ENCODE assay signal across 7 cellular contexts in the genomic region with DNA sequence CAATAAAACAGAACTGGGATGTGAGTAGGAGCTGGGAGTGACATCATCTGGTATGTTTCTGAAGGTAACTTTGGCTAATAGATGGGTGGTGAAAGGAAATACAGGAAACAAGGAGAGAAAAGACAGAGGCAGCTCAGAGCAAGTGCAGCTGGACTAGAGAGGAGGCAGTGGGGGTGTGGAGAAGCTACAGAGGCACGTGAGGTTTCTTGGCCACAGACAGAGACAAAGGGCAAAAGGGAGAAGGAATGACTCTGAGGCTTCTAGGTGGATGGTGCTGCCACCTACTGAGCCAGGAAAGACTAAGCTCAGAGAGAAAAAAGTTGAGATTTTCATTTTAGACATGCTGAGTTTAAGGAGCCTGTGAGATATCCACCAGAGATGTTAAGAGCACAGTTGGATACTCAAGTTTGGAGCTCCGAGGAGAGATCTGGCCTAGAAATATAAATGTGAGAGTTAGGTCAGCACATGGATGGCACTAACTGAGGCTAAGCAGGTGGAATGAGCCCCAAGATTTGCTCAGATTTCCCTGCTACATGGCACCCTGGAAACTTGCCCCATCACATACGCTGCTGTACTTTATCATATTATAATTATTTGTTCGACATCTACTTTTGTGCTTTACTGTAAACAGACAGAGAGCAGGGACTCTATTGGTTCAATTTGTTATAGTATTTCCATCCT.
DNase-seq lines count a peak whose midpoint lies in the region; ATAC-seq and FAIRE-seq lines count a peak whose summit lies in the region.

No MANE protein-coding gene starts in this region.

- no peak overlapping the region for H3K27ac ChIP-seq in small intestine (ENCODE audit: low read depth in 1 of 2, low read length in 1 of 2)

- FAIRE-seq in small intestine (lab: Jason Lieb, UNC), result no peak

- 43 to 63% (median 53%) methylated on average over 4 of the region's 4 CpGs for WGBS in small intestine, 3 donors

- ATAC-seq in GM21360 (IDR thresholded peaks at IDR 0.05; ENCODE audit: unreplicated experiment), result peak; percentile 95

- H3K9me3 ChIP-seq in small intestine (ENCODE audit: control insufficient read depth, low read depth), result no peaks in the 10 kb centered on the region

- H3K27me3 ChIP-seq in small intestine (ENCODE audit: control insufficient read depth in 2 of 2, insufficient read depth in 2 of 2, low read length in 2 of 2), result no peaks in the 10 kb centered on the region

- H3K4me1 ChIP-seq in small intestine (ENCODE audit: control insufficient read depth in 2 of 2, insufficient read depth in 1 of 2, low read depth in 1 of 2, low read length in 1 of 2), result no peaks in the 10 kb centered on the region

- H3K36me3 ChIP-seq in small intestine (ENCODE audit: control insufficient read depth in 2 of 2, insufficient read depth in 2 of 2, low read length in 2 of 2), result no peaks in the 10 kb centered on the region

- DNase-seq in GM03348 (ENCODE audit: low spot score), result peak; percentile 79
- peak; percentile 47 for DNase-seq in HuH-7 (ENCODE audit: low spot score)
- peak; percentile 65 for DNase-seq in SKM-1 treated with dmso at 0.1 percent for 144 hours (lab: John Stamatoyannopoulos, UW; ENCODE audit: unreplicated experiment)
- peak in 41 of 42 donors; percentile 19 to 87 (median 64) for DNase-seq in head of caudate nucleus
- DNase-seq in small intestine, result peak; percentile 62
- DNase-seq in activated gamma-delta T cell (lab: John Stamatoyannopoulos, UW), result no peak

- intact Hi-C loops in head of caudate nucleus (cut with DNase I), result loop anchor here (5.0 kb wide), 1 partner anchor 103 kb away; no protein-coding TSS in a partner anchor

- no peak overlapping the region for H3K4me3 ChIP-seq in small intestine (ENCODE audit: low read depth in 1 of 2, low read length in 2 of 2)
